In the genomic region with DNA sequence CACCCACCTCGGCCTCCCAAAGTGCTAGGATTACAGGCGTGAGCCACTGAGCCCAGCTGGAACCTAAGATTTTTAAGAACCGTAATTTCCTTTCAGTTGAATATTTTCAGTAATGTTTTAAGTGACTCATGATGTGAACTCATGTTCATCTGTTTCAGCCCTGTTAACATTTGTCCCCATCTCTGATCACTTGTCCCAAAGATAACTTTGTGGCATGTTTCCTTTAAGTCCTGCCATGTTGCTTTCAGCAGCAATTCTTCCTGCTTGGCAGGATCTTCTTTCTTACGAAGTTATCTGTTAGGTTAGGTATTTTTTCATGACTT, we compare ENCODE assay signal across 1 cellular context.
TF ChIP-seq lines count a peak whose summit lies in the region.

No MANE protein-coding gene starts in this region.

TF ChIP-seq in GM12878, 131 proteins besides CTCF, POLR2A, EP300 and RAD21 (continued from another document):
- TF ChIP-seq, protein P1, sequence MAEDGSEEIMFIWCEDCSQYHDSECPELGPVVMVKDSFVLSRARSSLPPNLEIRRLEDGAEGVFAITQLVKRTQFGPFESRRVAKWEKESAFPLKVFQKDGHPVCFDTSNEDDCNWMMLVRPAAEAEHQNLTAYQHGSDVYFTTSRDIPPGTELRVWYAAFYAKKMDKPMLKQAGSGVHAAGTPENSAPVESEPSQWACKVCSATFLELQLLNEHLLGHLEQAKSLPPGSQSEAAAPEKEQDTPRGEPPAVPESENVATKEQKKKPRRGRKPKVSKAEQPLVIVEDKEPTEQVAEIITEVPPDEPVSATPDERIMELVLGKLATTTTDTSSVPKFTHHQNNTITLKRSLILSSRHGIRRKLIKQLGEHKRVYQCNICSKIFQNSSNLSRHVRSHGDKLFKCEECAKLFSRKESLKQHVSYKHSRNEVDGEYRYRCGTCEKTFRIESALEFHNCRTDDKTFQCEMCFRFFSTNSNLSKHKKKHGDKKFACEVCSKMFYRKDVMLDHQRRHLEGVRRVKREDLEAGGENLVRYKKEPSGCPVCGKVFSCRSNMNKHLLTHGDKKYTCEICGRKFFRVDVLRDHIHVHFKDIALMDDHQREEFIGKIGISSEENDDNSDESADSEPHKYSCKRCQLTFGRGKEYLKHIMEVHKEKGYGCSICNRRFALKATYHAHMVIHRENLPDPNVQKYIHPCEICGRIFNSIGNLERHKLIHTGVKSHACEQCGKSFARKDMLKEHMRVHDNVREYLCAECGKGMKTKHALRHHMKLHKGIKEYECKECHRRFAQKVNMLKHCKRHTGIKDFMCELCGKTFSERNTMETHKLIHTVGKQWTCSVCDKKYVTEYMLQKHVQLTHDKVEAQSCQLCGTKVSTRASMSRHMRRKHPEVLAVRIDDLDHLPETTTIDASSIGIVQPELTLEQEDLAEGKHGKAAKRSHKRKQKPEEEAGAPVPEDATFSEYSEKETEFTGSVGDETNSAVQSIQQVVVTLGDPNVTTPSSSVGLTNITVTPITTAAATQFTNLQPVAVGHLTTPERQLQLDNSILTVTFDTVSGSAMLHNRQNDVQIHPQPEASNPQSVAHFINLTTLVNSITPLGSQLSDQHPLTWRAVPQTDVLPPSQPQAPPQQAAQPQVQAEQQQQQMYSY (CRISPR knock-in tag; IDR thresholded peaks at IDR 0.05) = no peak
- TF ChIP-seq ZNF274 (IDR thresholded peaks at IDR 0.05; ENCODE audit: insufficient read depth, insufficient read length) = no peak
- TF ChIP-seq, protein P2, sequence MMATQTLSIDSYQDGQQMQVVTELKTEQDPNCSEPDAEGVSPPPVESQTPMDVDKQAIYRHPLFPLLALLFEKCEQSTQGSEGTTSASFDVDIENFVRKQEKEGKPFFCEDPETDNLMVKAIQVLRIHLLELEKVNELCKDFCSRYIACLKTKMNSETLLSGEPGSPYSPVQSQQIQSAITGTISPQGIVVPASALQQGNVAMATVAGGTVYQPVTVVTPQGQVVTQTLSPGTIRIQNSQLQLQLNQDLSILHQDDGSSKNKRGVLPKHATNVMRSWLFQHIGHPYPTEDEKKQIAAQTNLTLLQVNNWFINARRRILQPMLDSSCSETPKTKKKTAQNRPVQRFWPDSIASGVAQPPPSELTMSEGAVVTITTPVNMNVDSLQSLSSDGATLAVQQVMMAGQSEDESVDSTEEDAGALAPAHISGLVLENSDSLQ (IDR thresholded peaks at IDR 0.05) = no peak
- no peak for TF ChIP-seq RELA (IDR thresholded peaks at IDR 0.05; ENCODE audit: borderline replicate concordance, partially characterized antibody)
- no peak for TF ChIP-seq POU2F2 (IDR thresholded peaks at IDR 0.05; ENCODE audit: borderline replicate concordance, low read depth, low read length)
